In the genomic region with DNA sequence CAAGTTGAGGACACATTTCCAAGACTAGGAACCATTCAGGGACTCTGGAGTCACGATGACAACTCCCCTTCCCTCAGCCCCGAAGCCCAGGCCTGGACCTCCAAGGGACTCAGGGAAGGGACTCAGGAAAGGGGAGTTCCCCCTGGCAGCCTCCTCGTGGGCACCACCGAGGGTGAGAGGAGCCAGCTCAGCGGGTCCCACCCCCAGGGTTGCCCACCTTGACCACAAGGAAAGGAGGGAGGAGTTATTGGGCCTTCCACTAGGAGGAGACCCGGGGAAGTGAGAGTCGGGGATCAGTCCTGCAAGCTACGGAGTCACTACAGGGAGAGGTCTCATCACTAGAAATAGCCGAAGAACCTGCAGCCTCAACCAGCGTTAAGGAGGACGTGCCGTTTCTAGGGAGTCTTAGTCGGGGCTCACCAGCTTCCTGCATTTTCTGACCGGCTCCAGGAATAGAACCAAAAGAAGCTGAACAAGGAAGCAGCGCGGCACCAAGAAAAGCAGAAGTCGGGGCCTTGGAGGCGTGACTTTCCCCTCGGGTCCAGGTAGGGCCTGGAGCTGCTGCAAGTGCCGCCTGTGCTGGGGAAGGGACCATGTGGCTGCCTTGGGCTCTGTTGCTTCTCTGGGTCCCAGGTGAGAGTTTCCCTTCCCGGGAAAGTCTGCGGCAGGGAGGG, we compare ENCODE assay signal across 10 cellular contexts. TPM values are rescaled to one million over a fixed set of nuclear protein-coding genes. Genes with fewer than 3 reads are reported as not detected.
DNase-seq lines count a peak whose midpoint lies in the region; ATAC-seq and TF ChIP-seq lines count a peak whose summit lies in the region.
"Had no signal": no experiment of that assay in that cellular context is flagged by ENCODE, and none has a peak within 500 bp of the region (broad histone marks: within the 10 kb centered on the region; RNA-seq: fewer than 3 reads in every experiment).

TSS of gene CD300A (plus strand) at position 524 of the 674 bp plus-strand sequence. CDS start at position 594, 70 bp downstream.

- H3K36me3 ChIP-seq in HUES6 (ENCODE audit: control insufficient read depth, insufficient read depth, low read length): no peaks in the 10 kb centered on the region
- H3K36me3 ChIP-seq in mucosa of descending colon (ENCODE audit: low read depth): no peaks in the 10 kb centered on the region

- H3K27ac Mint-ChIP-seq in activated naive CD8-positive, alpha-beta T cell treated with anti-CD3 and anti-CD28 coated beads, Interleukin-2, amount 10 ng/mL, durations not matched to agents 7 days and 5 days: peak within 1 kb of the TSS; percentile 75

- intact Hi-C loops in mucosa of descending colon (cut with DNase I, micrococcal nuclease): no loop called here

- no peaks in the 10 kb centered on the region for H3K9me3 ChIP-seq in HUES6 (ENCODE audit: control insufficient read depth, insufficient read depth, low read depth, low read length)
- no peaks in the 10 kb centered on the region for H3K9me3 ChIP-seq in mucosa of descending colon

- no peak within 1 kb of the TSS for H3K27ac ChIP-seq in HUES6 (ENCODE audit: low read depth, low read length)

- H3K4me3 ChIP-seq in HUES6 (ENCODE audit: low read depth, low read length): peak within 1 kb of the TSS; percentile 41
- no peak within 1 kb of the TSS for H3K4me3 ChIP-seq in mucosa of descending colon

- TF ChIP-seq CTCF in mucosa of descending colon (IDR thresholded peaks at IDR 0.05): no peak

- DNase-seq in Ammon's horn (ENCODE audit: low spot score): peak; percentile 58
- no peak for DNase-seq in activated naive CD8-positive, alpha-beta T cell treated with anti-CD3 and anti-CD28 coated beads, Interleukin-2, amount 10 ng/mL, durations not matched to agents 7 days and 5 days
- DNase-seq in mucosa of descending colon: peak in 2 of 3 donors; percentile 55 to 79
- DNase-seq in activated gamma-delta T cell treated with Interleukin-2 at 50 U/mL for 16 hours: no peak
- no peak for DNase-seq in dermis blood vessel endothelial cell
- no peak for DNase-seq in glomerular visceral epithelial cell (ENCODE audit: extremely low spot score)
- DNase-seq: DMS153 had no signal

- no peaks in the 10 kb centered on the region for H3K36me3 Mint-ChIP-seq in activated naive CD8-positive, alpha-beta T cell treated with anti-CD3 and anti-CD28 coated beads, Interleukin-2, amount 10 ng/mL, durations not matched to agents 7 days and 5 days

- H3K9ac ChIP-seq in HUES6 (ENCODE audit: low read length): no peak within 1 kb of the TSS

- no peak for ATAC-seq in activated naive CD8-positive, alpha-beta T cell treated with anti-CD3 and anti-CD28 coated beads, Interleukin-2, amount 10 ng/mL, durations not matched to agents 7 days and 5 days (ENCODE audit: low read depth)
- ATAC-seq in mucosa of descending colon (peak; percentile 36), GM18517 (IDR thresholded peaks at IDR 0.05; ENCODE audit: unreplicated experiment) (no peak)

- H3K4me1 Mint-ChIP-seq in activated naive CD8-positive, alpha-beta T cell treated with anti-CD3 and anti-CD28 coated beads, Interleukin-2, amount 10 ng/mL, durations not matched to agents 7 days and 5 days: peaks cover 30% of the 10 kb centered on the region

- H3K27me3 ChIP-seq in HUES6 (ENCODE audit: control insufficient read depth, insufficient read depth, low read length): peaks cover 22% of the 10 kb centered on the region

- H3K4me3 Mint-ChIP-seq in activated naive CD8-positive, alpha-beta T cell treated with anti-CD3 and anti-CD28 coated beads, Interleukin-2, amount 10 ng/mL, durations not matched to agents 7 days and 5 days: peak within 1 kb of the TSS; percentile 75

- H3K9me3 Mint-ChIP-seq in activated naive CD8-positive, alpha-beta T cell treated with anti-CD3 and anti-CD28 coated beads, Interleukin-2, amount 10 ng/mL, durations not matched to agents 7 days and 5 days: no peaks in the 10 kb centered on the region

- H3K4me1 ChIP-seq in HUES6 (ENCODE audit: control insufficient read depth, insufficient read depth, low read length) (peaks cover 6% of the 10 kb centered on the region; the same call in 1 of the 2 replicates), mucosa of descending colon (ENCODE audit: low read depth) (peaks cover 4% of the 10 kb centered on the region)

- peaks cover 9% of the 10 kb centered on the region for H3K27me3 Mint-ChIP-seq in activated naive CD8-positive, alpha-beta T cell treated with anti-CD3 and anti-CD28 coated beads, Interleukin-2, amount 10 ng/mL, durations not matched to agents 7 days and 5 days

- POLR2A ChIA-PET in activated naive CD8-positive, alpha-beta T cell treated with anti-CD3 and anti-CD28 coated beads, Interleukin-2, amount 10 ng/mL, durations not matched to agents 7 days and 5 days (lab: Charles Lee): no interaction called here

RNA-seq across cellular contexts. Expression of gene CD300A, which starts in this region (rescaled TPM):
- 10 to 100 TPM; 10.6 to 12.7 TPM for total RNA-seq in activated naive CD8-positive, alpha-beta T cell treated with anti-CD3 and anti-CD28 coated beads, Interleukin-2, amount 10 ng/mL, durations not matched to agents 7 days and 5 days
- total RNA-seq in mucosa of descending colon: 1 to 10 TPM; 3.7 to 7.0 (median 5.2) TPM
- not detected in 2 replicates for total RNA-seq in dermis blood vessel endothelial cell
- total RNA-seq: HT1080 had no signal

Comparison
In these comparisons a context has a peak if more than half of its experiments do, and no peak if none do; other contexts are left out.
1. DNase-seq: peak in Ammon's horn (single experiment) and mucosa of descending colon (2 of 3); none in activated naive CD8-positive, alpha-beta T cell treated with anti-CD3 and anti-CD28 coated beads, Interleukin-2, amount 10 ng/mL, durations not matched to agents 7 days and 5 days (single experiment), activated gamma-delta T cell treated with Interleukin-2 at 50 U/mL for 16 hours (single experiment), dermis blood vessel endothelial cell (single experiment) and glomerular visceral epithelial cell (single experiment).